ENCODE assay signal across 8 cellular contexts in genomic region chr1:153961421-153961820, GRCh38. TPM values are rescaled to one million over a fixed set of nuclear protein-coding genes. Genes with fewer than 3 reads are reported as not detected.
A peak's percentile ranks its signal among the peaks of the same experiment; 100 is the strongest.
DNase-seq lines count a peak whose midpoint lies in the region; ATAC-seq, FAIRE-seq and TF ChIP-seq lines count a peak whose summit lies in the region.

No MANE protein-coding gene starts in this region.

- H3K27ac ChIP-seq in keratinocyte (ENCODE audit: control insufficient read depth, insufficient read depth, low read length) (peak overlapping the region; percentile 95), thoracic aorta (peak overlapping the region; percentile 8 to 90)

- H4K20me1 ChIP-seq in keratinocyte (ENCODE audit: control insufficient read depth, extremely low read depth, insufficient read depth, low read length): no peaks in the 10 kb centered on the region

- CTCF ChIA-PET in activated naive CD4-positive, alpha-beta T cell treated with anti-CD3 and anti-CD28 coated beads for 36 hours (lab: Charles Lee): interaction anchor here (0.9 kb wide), 1 partner anchor 9 kb away, joined by 3 read pairs; no protein-coding TSS in a partner anchor

- H3K27me3 ChIP-seq in keratinocyte (ENCODE audit: control insufficient read depth, extremely low read depth, insufficient read depth, low read length) (no peaks in the 10 kb centered on the region), thoracic aorta (replicated peaks; ENCODE audit: insufficient read depth) (no peaks in the 10 kb centered on the region)

- H3K27ac Mint-ChIP-seq in activated naive CD4-positive, alpha-beta T cell treated with anti-CD3 and anti-CD28 coated beads for 36 hours: peak overlapping the region; percentile 48
- peak overlapping the region; percentile 48 to 94 for H3K27ac Mint-ChIP-seq in activated naive CD4-positive, alpha-beta T cell treated with anti-CD3 and anti-CD28 coated beads, Interleukin-2, amount 50 U/mL, for 72 hours

- no peak overlapping the region for H2AFZ ChIP-seq in keratinocyte (ENCODE audit: control insufficient read depth, low read length)

- ATAC-seq in activated naive CD4-positive, alpha-beta T cell treated with anti-CD3 and anti-CD28 coated beads, Interleukin-2, amount 50 U/mL, for 72 hours: no peak
- ATAC-seq in thoracic aorta (ENCODE audit: insufficient number of reproducible peaks, low FRiP score, low read depth) (no peak), HG03457 (IDR thresholded peaks at IDR 0.05; ENCODE audit: unreplicated experiment) (no peak)

- H3K36me3 ChIP-seq in keratinocyte (ENCODE audit: control insufficient read depth in 2 of 2, extremely low read depth in 1 of 2, insufficient read depth in 2 of 2, low read length in 2 of 2): peaks cover 3 to 22% of the 10 kb centered on the region in 2 experiments
- H3K36me3 ChIP-seq in thoracic aorta: peaks cover 8% of the 10 kb centered on the region

- H3K9me3 ChIP-seq in keratinocyte (ENCODE audit: control insufficient read depth, low read depth, low read length): no peaks in the 10 kb centered on the region
- no peaks in the 10 kb centered on the region for H3K9me3 ChIP-seq in thoracic aorta

- FAIRE-seq in keratinocyte (lab: Jason Lieb, UNC) (no peak), GM12892 (lab: Jason Lieb, UNC) (no peak)

- dilution Hi-C loops in keratinocyte (cut with MboI; ENCODE audit: extremely low pct_ligation_motif_present, low sequenced_read_pairs): no loop called here

- peaks cover 9% of the 10 kb centered on the region for H3K36me3 Mint-ChIP-seq in activated naive CD4-positive, alpha-beta T cell treated with anti-CD3 and anti-CD28 coated beads for 36 hours (ENCODE audit: low read depth)
- peaks cover 40 to 46% of the 10 kb centered on the region in 2 donors for H3K36me3 Mint-ChIP-seq in activated naive CD4-positive, alpha-beta T cell treated with anti-CD3 and anti-CD28 coated beads, Interleukin-2, amount 50 U/mL, for 72 hours

- peaks cover 45% of the 10 kb centered on the region for H3K4me1 Mint-ChIP-seq in activated naive CD4-positive, alpha-beta T cell treated with anti-CD3 and anti-CD28 coated beads for 36 hours (ENCODE audit: low read depth)

- H3K4me3 Mint-ChIP-seq in activated naive CD4-positive, alpha-beta T cell treated with anti-CD3 and anti-CD28 coated beads for 36 hours: peak overlapping the region; percentile 82

- TF ChIP-seq POLR2A in GM12892 (IDR thresholded peaks at IDR 0.05; ENCODE audit: low read depth, low read length): no peak

- no peak for TF ChIP-seq CTCF in keratinocyte (optimal IDR thresholded peaks at IDR 0.05 in 1 of 3, IDR thresholded peaks at IDR 0.05 in 1 of 3, conservative IDR thresholded peaks at IDR 0.05 in 1 of 3; ENCODE audit: extremely low read depth in 1 of 3, insufficient read depth in 2 of 3, low read length in 3 of 3)
- no peak for TF ChIP-seq CTCF in thoracic aorta (IDR thresholded peaks at IDR 0.05)

- H3K9me3 Mint-ChIP-seq in activated naive CD4-positive, alpha-beta T cell treated with anti-CD3 and anti-CD28 coated beads for 36 hours: no peaks in the 10 kb centered on the region
- H3K9me3 Mint-ChIP-seq in activated naive CD4-positive, alpha-beta T cell treated with anti-CD3 and anti-CD28 coated beads, Interleukin-2, amount 50 U/mL, for 72 hours: no peaks in the 10 kb centered on the region

- peak overlapping the region; percentile 89 for H3K9ac ChIP-seq in keratinocyte (ENCODE audit: control insufficient read depth, extremely low read depth, insufficient read depth, low read length)

- peak overlapping the region; percentile 94 for H3K4me2 ChIP-seq in keratinocyte (ENCODE audit: control insufficient read depth, extremely low read depth, insufficient read depth, low read depth, low read length)

- H3K4me3 ChIP-seq in keratinocyte (ENCODE audit: control insufficient read depth in 2 of 3, extremely low read depth in 1 of 3, insufficient read depth in 2 of 3, low read depth in 1 of 3, low read length in 3 of 3) (peak overlapping the region in 2 of 3 experiments; percentile 69 to 96), thoracic aorta (peak overlapping the region; percentile 77)

- no peaks in the 10 kb centered on the region for H3K9me1 ChIP-seq in keratinocyte (ENCODE audit: control insufficient read depth, extremely low read depth, insufficient read depth, low read length)

- no peaks in the 10 kb centered on the region for H3K27me3 Mint-ChIP-seq in activated naive CD4-positive, alpha-beta T cell treated with anti-CD3 and anti-CD28 coated beads for 36 hours (ENCODE audit: low read depth)

- DNase-seq in activated naive CD4-positive, alpha-beta T cell treated with anti-CD3 and anti-CD28 coated beads for 36 hours: no peak
- DNase-seq in activated naive CD4-positive, alpha-beta T cell treated with Interleukin-2 at 50 U/mL for 16 hours: no peak
- no peak for DNase-seq in activated naive CD4-positive, alpha-beta T cell treated with anti-CD3 and anti-CD28 coated beads, Interleukin-2, amount 50 U/mL, for 72 hours (ENCODE audit: low spot score in 2 of 2)
- DNase-seq in keratinocyte (ENCODE audit: low read depth, low spot score) (no peak), thoracic aorta (ENCODE audit: low spot score) (no peak), NCI-H187 (lab: John Stamatoyannopoulos, UW) (no peak), GM12892 (ENCODE audit: insufficient read length) (no peak)

- intact Hi-C loops in activated naive CD4-positive, alpha-beta T cell treated with anti-CD3 and anti-CD28 coated beads for 36 hours (cut with micrococcal nuclease): loop anchor here (5.0 to 10.0 kb wide), 3 partner anchors 289 to 1043 kb away; partner anchors contain the start of genes ILF2, S100A6 and ZBTB7B

- peaks cover 46% of the 10 kb centered on the region for H3K4me1 ChIP-seq in keratinocyte (ENCODE audit: control insufficient read depth, extremely low read depth, insufficient read depth, low read length)
- H3K4me1 ChIP-seq in thoracic aorta (ENCODE audit: control insufficient read depth in 1 of 2, low read depth in 2 of 2): peaks cover 41 to 63% of the 10 kb centered on the region in 2 donors

- peaks cover 42% of the 10 kb centered on the region for H3K79me2 ChIP-seq in keratinocyte (ENCODE audit: control insufficient read depth, insufficient read depth, low read length)

RNA-seq across cellular contexts. Expression of gene SLC39A1, which starts 1.9 kb away (rescaled TPM):
- total RNA-seq in activated naive CD4-positive, alpha-beta T cell treated with anti-CD3 and anti-CD28 coated beads for 36 hours: 10 to 100 TPM; 51.0 to 52.1 TPM
- 10 to 100 TPM; 54.9 to 96.6 TPM for total RNA-seq in activated naive CD4-positive, alpha-beta T cell treated with anti-CD3 and anti-CD28 coated beads, Interleukin-2, amount 50 U/mL, for 72 hours
- 68.4 to 83.6 TPM (median 68.5 TPM) in 3 replicates for polyA plus RNA-seq in keratinocyte
- 10.7 TPM for polyA plus RNA-seq in keratinocyte (2011; ENCODE audit: low read depth)
- 60.7 and 69.5 TPM in 2 replicates for polyA plus RNA-seq in keratinocyte (2011; cell fraction: cytosol; rRNA removed)
- polyA plus RNA-seq in keratinocyte (2011; cell fraction: nucleus; rRNA removed): 78.5 and 94.4 TPM in 2 replicates
- 50.0 and 85.3 TPM in 2 replicates for polyA plus RNA-seq in keratinocyte (2012; ENCODE audit: low replicate concordance)
- 78.3 to 81.8 TPM (median 78.9 TPM) in 3 replicates for polyA minus RNA-seq in keratinocyte
- 80.0 TPM for polyA minus RNA-seq in keratinocyte (2011; cell fraction: cytosol; rRNA and poly(A)+ RNA removed)
- 40.9 and 53.5 TPM in 2 replicates for polyA minus RNA-seq in keratinocyte (2011; cell fraction: nucleus; rRNA and poly(A)+ RNA removed)
- 100 to 1,000 TPM; 102 to 136 TPM for total RNA-seq in thoracic aorta
- polyA plus RNA-seq in GM12892 (2012; ENCODE audit: missing spikeins): 53.2 TPM

RNA-seq across cellular contexts. Expression of gene CRTC2, which starts 3.0 kb away (rescaled TPM):
- 10 to 100 TPM; 72.6 to 83.0 TPM for total RNA-seq in activated naive CD4-positive, alpha-beta T cell treated with anti-CD3 and anti-CD28 coated beads for 36 hours
- total RNA-seq in activated naive CD4-positive, alpha-beta T cell treated with anti-CD3 and anti-CD28 coated beads, Interleukin-2, amount 50 U/mL, for 72 hours: 100 to 1,000 TPM in 1 of 2 donors, 10 to 100 TPM in 1; 67.6 to 174 TPM
- polyA plus RNA-seq in keratinocyte: 14.0 to 20.4 TPM (median 15.9 TPM) in 3 replicates
- 5.4 TPM for polyA plus RNA-seq in keratinocyte (2011; ENCODE audit: low read depth)
- 13.2 and 16.0 TPM in 2 replicates for polyA plus RNA-seq in keratinocyte (2011; cell fraction: cytosol; rRNA removed)
- polyA plus RNA-seq in keratinocyte (2011; cell fraction: nucleus; rRNA removed): 40.6 and 55.5 TPM in 2 replicates
- polyA plus RNA-seq in keratinocyte (2012; ENCODE audit: low replicate concordance): 19.5 and 24.4 TPM in 2 replicates
- 21.3 to 118 TPM (median 23.3 TPM) in 3 replicates for polyA minus RNA-seq in keratinocyte
- 31.1 TPM for polyA minus RNA-seq in keratinocyte (2011; cell fraction: cytosol; rRNA and poly(A)+ RNA removed)
- 25.3 and 37.2 TPM in 2 replicates for polyA minus RNA-seq in keratinocyte (2011; cell fraction: nucleus; rRNA and poly(A)+ RNA removed)
- total RNA-seq in thoracic aorta: 10 to 100 TPM; 22.6 to 92.7 TPM
- 36.9 TPM for polyA plus RNA-seq in GM12892 (2012; ENCODE audit: missing spikeins)

RNA-seq across cellular contexts. Expression of gene CREB3L4, which starts 6.3 kb away (rescaled TPM):
- 1 to 10 TPM; 5.6 to 7.4 TPM for total RNA-seq in activated naive CD4-positive, alpha-beta T cell treated with anti-CD3 and anti-CD28 coated beads for 36 hours
- total RNA-seq in activated naive CD4-positive, alpha-beta T cell treated with anti-CD3 and anti-CD28 coated beads, Interleukin-2, amount 50 U/mL, for 72 hours: 10 to 100 TPM in 1 of 2 donors, 1 to 10 TPM in 1; 8.9 to 12.0 TPM
- 6.0 to 6.3 TPM (median 6.2 TPM) in 3 replicates for polyA plus RNA-seq in keratinocyte
- 0.94 TPM for polyA plus RNA-seq in keratinocyte (2011; ENCODE audit: low read depth)
- 4.0 and 4.2 TPM in 2 replicates for polyA plus RNA-seq in keratinocyte (2011; cell fraction: cytosol; rRNA removed)
- polyA plus RNA-seq in keratinocyte (2011; cell fraction: nucleus; rRNA removed): 8.2 and 12.0 TPM in 2 replicates
- polyA plus RNA-seq in keratinocyte (2012; ENCODE audit: low replicate concordance): 4.9 and 5.7 TPM in 2 replicates
- 5.4 to 8.3 TPM (median 7.0 TPM) in 3 replicates for polyA minus RNA-seq in keratinocyte
- 4.0 TPM for polyA minus RNA-seq in keratinocyte (2011; cell fraction: cytosol; rRNA and poly(A)+ RNA removed)
- 2.5 and 3.1 TPM in 2 replicates for polyA minus RNA-seq in keratinocyte (2011; cell fraction: nucleus; rRNA and poly(A)+ RNA removed)
- 10 to 100 TPM in 1 of 2 donors, 1 to 10 TPM in 1; 3.2 to 11.1 TPM for total RNA-seq in thoracic aorta
- polyA plus RNA-seq in GM12892 (2012; ENCODE audit: missing spikeins): 15.3 TPM

RNA-seq across cellular contexts. Expression of gene DENND4B, which starts 14.9 kb away (rescaled TPM):
- 100 to 1,000 TPM; 124 to 130 TPM for total RNA-seq in activated naive CD4-positive, alpha-beta T cell treated with anti-CD3 and anti-CD28 coated beads for 36 hours
- total RNA-seq in activated naive CD4-positive, alpha-beta T cell treated with anti-CD3 and anti-CD28 coated beads, Interleukin-2, amount 50 U/mL, for 72 hours: 100 to 1,000 TPM; 131 to 132 TPM
- polyA plus RNA-seq in keratinocyte: 7.9 to 16.3 TPM (median 8.0 TPM) in 3 replicates
- 3.7 TPM for polyA plus RNA-seq in keratinocyte (2011; ENCODE audit: low read depth)
- polyA plus RNA-seq in keratinocyte (2011; cell fraction: cytosol; rRNA removed): 5.0 and 5.3 TPM in 2 replicates
- 52.9 and 60.7 TPM in 2 replicates for polyA plus RNA-seq in keratinocyte (2011; cell fraction: nucleus; rRNA removed)
- polyA plus RNA-seq in keratinocyte (2012; ENCODE audit: low replicate concordance): 12.8 and 13.3 TPM in 2 replicates
- 15.5 to 26.8 TPM (median 18.7 TPM) in 3 replicates for polyA minus RNA-seq in keratinocyte
- 10.0 TPM for polyA minus RNA-seq in keratinocyte (2011; cell fraction: cytosol; rRNA and poly(A)+ RNA removed)
- 22.3 and 26.9 TPM in 2 replicates for polyA minus RNA-seq in keratinocyte (2011; cell fraction: nucleus; rRNA and poly(A)+ RNA removed)
- 10 to 100 TPM; 59.0 to 82.7 TPM for total RNA-seq in thoracic aorta
- polyA plus RNA-seq in GM12892 (2012; ENCODE audit: missing spikeins): 35.2 TPM

RNA-seq across cellular contexts. Expression of gene JTB, which starts 16.1 kb away (rescaled TPM):
- total RNA-seq in activated naive CD4-positive, alpha-beta T cell treated with anti-CD3 and anti-CD28 coated beads for 36 hours: 100 to 1,000 TPM; 126 to 131 TPM
- 100 to 1,000 TPM in 1 of 2 donors, 10 to 100 TPM in 1; 51.0 to 130 TPM for total RNA-seq in activated naive CD4-positive, alpha-beta T cell treated with anti-CD3 and anti-CD28 coated beads, Interleukin-2, amount 50 U/mL, for 72 hours
- polyA plus RNA-seq in keratinocyte: 71.7 to 86.8 TPM (median 83.4 TPM) in 3 replicates
- 52.8 TPM for polyA plus RNA-seq in keratinocyte (2011; ENCODE audit: low read depth)
- polyA plus RNA-seq in keratinocyte (2011; cell fraction: cytosol; rRNA removed): 98.1 and 102 TPM in 2 replicates
- 35.9 and 40.4 TPM in 2 replicates for polyA plus RNA-seq in keratinocyte (2011; cell fraction: nucleus; rRNA removed)
- 65.4 and 103 TPM in 2 replicates for polyA plus RNA-seq in keratinocyte (2012; ENCODE audit: low replicate concordance)
- 20.1 to 29.2 TPM (median 27.0 TPM) in 3 replicates for polyA minus RNA-seq in keratinocyte
- polyA minus RNA-seq in keratinocyte (2011; cell fraction: cytosol; rRNA and poly(A)+ RNA removed): 36.1 TPM
- 8.3 and 8.6 TPM in 2 replicates for polyA minus RNA-seq in keratinocyte (2011; cell fraction: nucleus; rRNA and poly(A)+ RNA removed)
- 100 to 1,000 TPM; 184 to 266 TPM for total RNA-seq in thoracic aorta
- 114 TPM for polyA plus RNA-seq in GM12892 (2012; ENCODE audit: missing spikeins)
